In genomic region chr17:40283662-40284061, GRCh38 we compare ENCODE assay signal across 1 cellular context.
TF ChIP-seq lines count a peak whose summit lies in the region.

No MANE protein-coding gene starts in this region.

TF ChIP-seq in IMR-90, 13 proteins besides CTCF, POLR2A, EP300 and RAD21 (continued from another document):
- TF ChIP-seq ELK1 (IDR thresholded peaks at IDR 0.05; ENCODE audit: borderline replicate concordance, low read depth, low read length) (no peak), MAFK (IDR thresholded peaks at IDR 0.05; ENCODE audit: low read depth, low read length) (peak; percentile 75), USF2 (IDR thresholded peaks at IDR 0.05; ENCODE audit: low read depth, low read length) (peak; percentile 73), MXI1 (IDR thresholded peaks at IDR 0.05; ENCODE audit: borderline replicate concordance, low read depth, low read length) (no peak), BHLHE40 (IDR thresholded peaks at IDR 0.05; ENCODE audit: low read depth, low read length) (peak; percentile 79), NFE2L2 (IDR thresholded peaks at IDR 0.05; ENCODE audit: low read depth, low read length) (no peak)
TF ChIP-seq in IMR-90: peak in this region for 6.
